Comparison of ENCODE assay signal across 1 cellular context in genomic region chr1:3656450-3657095, GRCh38.
A peak's percentile ranks its signal among the peaks of the same experiment; 100 is the strongest.
TF ChIP-seq lines count a peak whose summit lies in the region.

No MANE protein-coding gene starts in this region.

TF ChIP-seq in GM12878, 131 proteins besides CTCF, POLR2A, EP300 and RAD21 (continued from another document):
- TF ChIP-seq ATF2 (IDR thresholded peaks at IDR 0.05; ENCODE audit: low read length) (peak; percentile 99), SMAD1 (IDR thresholded peaks at IDR 0.05; ENCODE audit: low read depth, partially characterized antibody) (no peak), SMARCA5 (IDR thresholded peaks at IDR 0.05) (peak; percentile 90), CBFB (IDR thresholded peaks at IDR 0.05; ENCODE audit: low read depth) (peak; percentile 91), HDAC2 (IDR thresholded peaks at IDR 0.05) (no peak; the same call in 1 of the 2 replicates), CUX1 (IDR thresholded peaks at IDR 0.05; ENCODE audit: insufficient replicate concordance, low read depth, low read length) (peak; percentile 67), CEBPB (IDR thresholded peaks at IDR 0.05; ENCODE audit: borderline replicate concordance in 1 of 2, low read depth in 2 of 2, low read length in 2 of 2) (no peak), RB1 (IDR thresholded peaks at IDR 0.05; ENCODE audit: borderline replicate concordance) (0 out of 2 replicates have a peak, but pooled peaks have one; percentile 42), NBN (IDR thresholded peaks at IDR 0.05) (peak; percentile 61), TBL1XR1 (IDR thresholded peaks at IDR 0.05; ENCODE audit: low read depth, low read length) (0 out of 2 replicates have a peak, but pooled peaks have one; percentile 28), MAX (IDR thresholded peaks at IDR 0.05; ENCODE audit: low read depth, low read length) (no peak), JUND (IDR thresholded peaks at IDR 0.05; ENCODE audit: low read depth, low read length) (peak; percentile 96), ZNF687 (IDR thresholded peaks at IDR 0.05) (peak; percentile 39; the same call in 1 of the 2 replicates), IRF5 (IDR thresholded peaks at IDR 0.05; ENCODE audit: borderline replicate concordance) (no peak), SREBF1 (IDR thresholded peaks at IDR 0.05; ENCODE audit: low read length) (no peak), NKRF (conservative IDR thresholded peaks at IDR 0.05) (no peak; the same call in 1 of the 2 replicates), BCL3 (IDR thresholded peaks at IDR 0.05; ENCODE audit: borderline replicate concordance, insufficient read depth, low read depth, low read length, poor library complexity, severe bottlenecking) (peak; percentile 59), TCF12 (IDR thresholded peaks at IDR 0.05; ENCODE audit: low read depth, low read length) (peak; percentile 75; the same call in 1 of the 2 replicates), ETV6 (conservative IDR thresholded peaks at IDR 0.05 in 1 of 2, IDR thresholded peaks at IDR 0.05 in 1 of 2; ENCODE audit: borderline replicate concordance in 1 of 2, low read depth in 1 of 2) (peak in 1 of 2 experiments; percentile 96; a peak in 2 of 4 replicates), NR2C1 (IDR thresholded peaks at IDR 0.05) (no peak), MEF2B (IDR thresholded peaks at IDR 0.05; ENCODE audit: partially characterized antibody, poor library complexity, severe bottlenecking) (peak; percentile 90), IRF3 (IDR thresholded peaks at IDR 0.05) (peak; percentile 8; the same call in 1 of the 2 replicates), YBX1 (IDR thresholded peaks at IDR 0.05) (no peak), PKNOX1 (IDR thresholded peaks at IDR 0.05) (peak; percentile 40; the same call in 1 of the 2 replicates), TARDBP (IDR thresholded peaks at IDR 0.05; ENCODE audit: borderline replicate concordance) (no peak), PBX3 (IDR thresholded peaks at IDR 0.05; ENCODE audit: insufficient replicate concordance, low read depth, low read length) (no peak), STAT3 (IDR thresholded peaks at IDR 0.05; ENCODE audit: low read depth, low read length) (peak; percentile 81; the same call in 1 of the 2 replicates), KLF5 (IDR thresholded peaks at IDR 0.05; ENCODE audit: partially characterized antibody) (no peak), RFX5 (IDR thresholded peaks at IDR 0.05; ENCODE audit: low read depth, low read length) (0 out of 2 replicates have a peak, but pooled peaks have one; percentile 22)
